26 cellular contexts compared by ENCODE assay signal in genomic region chr10:116721048-116721897, GRCh38. TPM values are rescaled to one million over a fixed set of nuclear protein-coding genes. Genes with fewer than 3 reads are reported as not detected.
A peak's percentile ranks its signal among the peaks of the same experiment; 100 is the strongest.
DNase-seq lines count a peak whose midpoint lies in the region; ATAC-seq and TF ChIP-seq lines count a peak whose summit lies in the region.
"Had no signal": no experiment of that assay in that cellular context is flagged by ENCODE, and none has a peak within 500 bp of the region (broad histone marks: within the 10 kb centered on the region; RNA-seq: fewer than 3 reads in every experiment).

No MANE protein-coding gene starts in this region.

- no peak overlapping the region for H3K4me3 ChIP-seq in duodenal mucosa (ENCODE audit: low read depth in 1 of 2, low read length in 2 of 2)
- no peak overlapping the region for H3K4me3 ChIP-seq in right lobe of liver
- H3K4me3 ChIP-seq: A549, ascending aorta, BLaER1, ovary had no signal

- H3K36me3 ChIP-seq in duodenal mucosa (ENCODE audit: control insufficient read depth in 1 of 2, insufficient read depth in 2 of 2, low read length in 2 of 2) (no peaks in the 10 kb centered on the region), right lobe of liver (no peaks in the 10 kb centered on the region)
- H3K36me3 ChIP-seq: ascending aorta, BLaER1, ovary had no signal

- H3K4me1 Mint-ChIP-seq in activated naive CD4-positive, alpha-beta T cell treated with anti-CD3 and anti-CD28 coated beads, Interleukin-2, amount 50 U/mL, for 24 hours: peaks cover 39% of the 10 kb centered on the region
- peaks cover 22% of the 10 kb centered on the region for H3K4me1 Mint-ChIP-seq in type B pancreatic cell (ENCODE audit: unreplicated experiment)
- peaks cover 12% of the 10 kb centered on the region for H3K4me1 Mint-ChIP-seq in activated T-helper 1 cell treated with anti-CD3 and anti-CD28 coated beads, Interleukin-12 subunit alpha, Interleukin-12 subunit beta, Interleukin-2, Interleukin-4 antibody, amounts not matched to agents 30 ng/mL and 10 ng/mL and 1 ng/mL, durations not matched to agents 14 hours and 24 hours and 36 hours (ENCODE audit: low read depth)
- H3K4me1 Mint-ChIP-seq: activated B cell treated with CpG ODN at 0.5 μM for 24 hours, memory B cell, naive B cell had no signal

- no peak for TF ChIP-seq POLR2A in right lobe of liver (IDR thresholded peaks at IDR 0.05)

- no peak overlapping the region for H3K4me3 Mint-ChIP-seq in activated naive CD4-positive, alpha-beta T cell treated with anti-CD3 and anti-CD28 coated beads, Interleukin-2, amount 50 U/mL, for 24 hours
- H3K4me3 Mint-ChIP-seq in type B pancreatic cell: peak overlapping the region; percentile 34
- H3K4me3 Mint-ChIP-seq in activated T-helper 1 cell treated with anti-CD3 and anti-CD28 coated beads, Interleukin-12 subunit alpha, Interleukin-12 subunit beta, Interleukin-2, Interleukin-4 antibody, amounts not matched to agents 30 ng/mL and 10 ng/mL and 1 ng/mL, durations not matched to agents 14 hours and 24 hours and 36 hours: no peak overlapping the region
- H3K4me3 Mint-ChIP-seq: activated B cell treated with CpG ODN at 0.5 μM for 24 hours; activated CD8-positive, alpha-beta T cell treated with anti-CD3 and anti-CD28 coated beads, Interleukin-2, amount 10 ng/mL, durations not matched to agents 7 days and 5 days; activated naive CD4-positive, alpha-beta T cell treated with anti-CD3 and anti-CD28 coated beads, Interleukin-2, amount 10 ng/mL, durations not matched to agents 7 days and 5 days; memory B cell; naive B cell had no signal

- H3K27ac ChIP-seq in duodenal mucosa (ENCODE audit: low read depth, low read length) (peak overlapping the region; percentile 25), right lobe of liver (no peak overlapping the region)
- H3K27ac ChIP-seq: A549, ascending aorta, BLaER1, ovary had no signal

- H3K4me1 ChIP-seq in duodenal mucosa (ENCODE audit: control insufficient read depth in 1 of 2, insufficient read depth in 2 of 2, low read length in 2 of 2) (peaks cover 13 to 21% of the 10 kb centered on the region in 2 donors), right lobe of liver (peaks cover 0 to 11% (median 3%) of the 10 kb centered on the region in 4 donors)
- H3K4me1 ChIP-seq: ascending aorta had no signal

- intact Hi-C loops in right lobe of liver (cut with DNase I): no loop called here
- intact Hi-C loops in activated T-helper 1 cell treated with anti-CD3 and anti-CD28 coated beads, Interleukin-12 subunit alpha, Interleukin-12 subunit beta, Interleukin-2, Interleukin-4 antibody, amounts not matched to agents 30 ng/mL and 10 ng/mL and 1 ng/mL, durations not matched to agents 14 hours and 24 hours and 36 hours (cut with micrococcal nuclease): no loop called here

- peaks cover 42% of the 10 kb centered on the region for H3K27me3 Mint-ChIP-seq in activated naive CD4-positive, alpha-beta T cell treated with anti-CD3 and anti-CD28 coated beads, Interleukin-2, amount 50 U/mL, for 24 hours
- H3K27me3 Mint-ChIP-seq in type B pancreatic cell: no peaks in the 10 kb centered on the region
- H3K27me3 Mint-ChIP-seq in activated T-helper 1 cell treated with anti-CD3 and anti-CD28 coated beads, Interleukin-12 subunit alpha, Interleukin-12 subunit beta, Interleukin-2, Interleukin-4 antibody, amounts not matched to agents 30 ng/mL and 10 ng/mL and 1 ng/mL, durations not matched to agents 14 hours and 24 hours and 36 hours (ENCODE audit: insufficient read depth): peaks cover 45% of the 10 kb centered on the region
- H3K27me3 Mint-ChIP-seq: activated B cell treated with CpG ODN at 0.5 μM for 24 hours had no signal

- no peak for ATAC-seq in activated naive CD4-positive, alpha-beta T cell treated with anti-CD3 and anti-CD28 coated beads, Interleukin-2, amount 50 U/mL, for 72 hours
- peak in 3 of 4 donors; percentile 42 to 56 (median 43) for ATAC-seq in right lobe of liver
- ATAC-seq: A549; activated CD8-positive, alpha-beta T cell treated with anti-CD3 and anti-CD28 coated beads, Interleukin-2, amount 10 ng/mL, durations not matched to agents 7 days and 5 days; esophagus mucosa had no signal

- no peak for TF ChIP-seq CTCF in right lobe of liver (IDR thresholded peaks at IDR 0.05)
- TF ChIP-seq CTCF in type B pancreatic cell (conservative IDR thresholded peaks at IDR 0.05): no peak

- H3K9me3 Mint-ChIP-seq in activated naive CD4-positive, alpha-beta T cell treated with anti-CD3 and anti-CD28 coated beads, Interleukin-2, amount 50 U/mL, for 24 hours: no peaks in the 10 kb centered on the region
- no peaks in the 10 kb centered on the region for H3K9me3 Mint-ChIP-seq in activated naive CD4-positive, alpha-beta T cell treated with anti-CD3 and anti-CD28 coated beads, Interleukin-2, amount 50 U/mL, for 72 hours
- H3K9me3 Mint-ChIP-seq in type B pancreatic cell: no peaks in the 10 kb centered on the region
- H3K9me3 Mint-ChIP-seq in activated T-helper 1 cell treated with anti-CD3 and anti-CD28 coated beads, Interleukin-12 subunit alpha, Interleukin-12 subunit beta, Interleukin-2, Interleukin-4 antibody, amounts not matched to agents 30 ng/mL and 10 ng/mL and 1 ng/mL, durations not matched to agents 14 hours and 24 hours and 36 hours: no peaks in the 10 kb centered on the region
- H3K9me3 Mint-ChIP-seq: activated B cell treated with CpG ODN at 0.5 μM for 24 hours; activated naive CD4-positive, alpha-beta T cell treated with anti-CD3 and anti-CD28 coated beads, Interleukin-2, amount 10 ng/mL, durations not matched to agents 7 days and 5 days; memory B cell; naive B cell had no signal

- no peaks in the 10 kb centered on the region for H3K36me3 Mint-ChIP-seq in activated naive CD4-positive, alpha-beta T cell treated with anti-CD3 and anti-CD28 coated beads, Interleukin-2, amount 50 U/mL, for 24 hours
- no peaks in the 10 kb centered on the region for H3K36me3 Mint-ChIP-seq in activated naive CD4-positive, alpha-beta T cell treated with anti-CD3 and anti-CD28 coated beads, Interleukin-2, amount 50 U/mL, for 72 hours
- no peaks in the 10 kb centered on the region for H3K36me3 Mint-ChIP-seq in type B pancreatic cell
- H3K36me3 Mint-ChIP-seq in activated T-helper 1 cell treated with anti-CD3 and anti-CD28 coated beads, Interleukin-12 subunit alpha, Interleukin-12 subunit beta, Interleukin-2, Interleukin-4 antibody, amounts not matched to agents 30 ng/mL and 10 ng/mL and 1 ng/mL, durations not matched to agents 14 hours and 24 hours and 36 hours (ENCODE audit: low read depth): no peaks in the 10 kb centered on the region
- H3K36me3 Mint-ChIP-seq: activated naive CD4-positive, alpha-beta T cell treated with anti-CD3 and anti-CD28 coated beads, Interleukin-2, amount 10 ng/mL, durations not matched to agents 7 days and 5 days; memory B cell; naive B cell had no signal

- H3K27me3 ChIP-seq in duodenal mucosa (ENCODE audit: control insufficient read depth in 1 of 2, insufficient read depth in 2 of 2, low read length in 2 of 2) (no peaks in the 10 kb centered on the region), right lobe of liver (no peaks in the 10 kb centered on the region)
- H3K27me3 ChIP-seq: ascending aorta, ovary had no signal

- H3K9me3 ChIP-seq in duodenal mucosa (ENCODE audit: control insufficient read depth in 1 of 2, low read length in 2 of 2) (no peaks in the 10 kb centered on the region), right lobe of liver (no peaks in the 10 kb centered on the region)
- H3K9me3 ChIP-seq: A549, ascending aorta, BLaER1, ovary had no signal

- DNase-seq in activated naive CD4-positive, alpha-beta T cell treated with anti-CD3 and anti-CD28 coated beads, Interleukin-2, amount 50 U/mL, for 72 hours (ENCODE audit: low spot score in 2 of 2): no peak
- DNase-seq in right lobe of liver (no peak), type B pancreatic cell (ENCODE audit: extremely low spot score, unreplicated experiment) (no peak), NCI-H82 (lab: John Stamatoyannopoulos, UW) (no peak), MV-4-11 (lab: John Stamatoyannopoulos, UW) (no peak)
- no peak for DNase-seq in activated T-helper 1 cell treated with anti-CD3 and anti-CD28 coated beads, Interleukin-12 subunit alpha, Interleukin-12 subunit beta, Interleukin-2, Interleukin-4 antibody, amounts not matched to agents 30 ng/mL and 10 ng/mL and 1 ng/mL, durations not matched to agents 14 hours and 24 hours and 36 hours (ENCODE audit: low spot score)
- DNase-seq: activated B cell treated with CpG ODN at 0.5 μM for 24 hours; activated CD8-positive, alpha-beta T cell treated with anti-CD3 and anti-CD28 coated beads, Interleukin-2, amount 10 ng/mL, durations not matched to agents 7 days and 5 days; activated naive CD4-positive, alpha-beta T cell treated with anti-CD3 and anti-CD28 coated beads, Interleukin-2, amount 10 ng/mL, durations not matched to agents 7 days and 5 days; Calu3; effector CD4-positive, alpha-beta T cell; foreskin melanocyte; GOT3; hippocampal formation; naive B cell; NCI-H1417; NCI-H748 treated with DMSO at 0.1 percent for 48 hours; ovary; T1000 had no signal

- no peak overlapping the region for H3K9ac ChIP-seq in duodenal mucosa (ENCODE audit: low read depth in 1 of 2, low read length in 2 of 2)
- H3K9ac ChIP-seq: BLaER1 had no signal

- peak overlapping the region; percentile 23 for H3K27ac Mint-ChIP-seq in activated naive CD4-positive, alpha-beta T cell treated with anti-CD3 and anti-CD28 coated beads, Interleukin-2, amount 50 U/mL, for 24 hours
- no peak overlapping the region for H3K27ac Mint-ChIP-seq in activated naive CD4-positive, alpha-beta T cell treated with anti-CD3 and anti-CD28 coated beads, Interleukin-2, amount 50 U/mL, for 72 hours
- H3K27ac Mint-ChIP-seq in type B pancreatic cell: peak overlapping the region; percentile 59
- no peak overlapping the region for H3K27ac Mint-ChIP-seq in activated T-helper 1 cell treated with anti-CD3 and anti-CD28 coated beads, Interleukin-12 subunit alpha, Interleukin-12 subunit beta, Interleukin-2, Interleukin-4 antibody, amounts not matched to agents 30 ng/mL and 10 ng/mL and 1 ng/mL, durations not matched to agents 14 hours and 24 hours and 36 hours
- H3K27ac Mint-ChIP-seq: activated B cell treated with CpG ODN at 0.5 μM for 24 hours; activated CD8-positive, alpha-beta T cell treated with anti-CD3 and anti-CD28 coated beads, Interleukin-2, amount 10 ng/mL, durations not matched to agents 7 days and 5 days; activated naive CD4-positive, alpha-beta T cell treated with anti-CD3 and anti-CD28 coated beads, Interleukin-2, amount 10 ng/mL, durations not matched to agents 7 days and 5 days; memory B cell; naive B cell had no signal

- WGBS in right lobe of liver (ENCODE audit: insufficient coverage, low coverage, low lambda C conversion rate, missing lambda C conversion rate): 58% methylated on average over 8 of the region's 9 CpGs

RNA-seq across cellular contexts. Expression of gene HSPA12A, which starts 21.1 kb away (rescaled TPM):
- total RNA-seq in activated naive CD4-positive, alpha-beta T cell treated with anti-CD3 and anti-CD28 coated beads, Interleukin-2, amount 50 U/mL, for 72 hours: under 1 TPM in 1 of 2 donors, not detected in 1; 0.39 TPM
- total RNA-seq in right lobe of liver (1 to 10 TPM; 2.3 to 4.2 (median 2.9) TPM), type B pancreatic cell (ENCODE audit: low replicate concordance) (9.6 and 11.0 TPM in 2 replicates)
- total RNA-seq in activated T-helper 1 cell treated with anti-CD3 and anti-CD28 coated beads, Interleukin-12 subunit alpha, Interleukin-12 subunit beta, Interleukin-2, Interleukin-4 antibody, amounts not matched to agents 30 ng/mL and 10 ng/mL and 1 ng/mL, durations not matched to agents 14 hours and 24 hours and 36 hours: 0.05 TPM in 1 of 2 replicates, not detected in the other
- total RNA-seq: activated CD8-positive, alpha-beta T cell treated with anti-CD3 and anti-CD28 coated beads, Interleukin-2, amount 10 ng/mL, durations not matched to agents 7 days and 5 days had no signal

Comparison
In these comparisons a context has a peak if more than half of its experiments do, and no peak if none do; other contexts are left out.
1. H3K27ac Mint-ChIP-seq: peak in activated naive CD4-positive, alpha-beta T cell treated with anti-CD3 and anti-CD28 coated beads, Interleukin-2, amount 50 U/mL, for 24 hours (single experiment) and type B pancreatic cell (single experiment); none in activated naive CD4-positive, alpha-beta T cell treated with anti-CD3 and anti-CD28 coated beads, Interleukin-2, amount 50 U/mL, for 72 hours (0 of 2) and activated T-helper 1 cell treated with anti-CD3 and anti-CD28 coated beads, Interleukin-12 subunit alpha, Interleukin-12 subunit beta, Interleukin-2, Interleukin-4 antibody, amounts not matched to agents 30 ng/mL and 10 ng/mL and 1 ng/mL, durations not matched to agents 14 hours and 24 hours and 36 hours (single experiment).
2. ATAC-seq: peak in right lobe of liver (3 of 4); none in activated naive CD4-positive, alpha-beta T cell treated with anti-CD3 and anti-CD28 coated beads, Interleukin-2, amount 50 U/mL, for 72 hours (0 of 2).